ENCODE assay signal across 10 cellular contexts in genomic region chr2:61096438-61096837, GRCh38.
"Had no signal": no experiment of that assay in that cellular context is flagged by ENCODE, and none has a peak within 500 bp of the region (broad histone marks: within the 10 kb centered on the region; RNA-seq: fewer than 3 reads in every experiment).

No MANE protein-coding gene starts in this region.

- H3K4me2 ChIP-seq: KMS-11 had no signal

- FAIRE-seq: H54 had no signal

- H3K4me1 Mint-ChIP-seq: H9 had no signal

- H3K27ac ChIP-seq: GM23248, HL-60, KMS-11 had no signal

- H3K9ac ChIP-seq: GM23248, KMS-11 had no signal

- H3K4me3 ChIP-seq: GM23248 had no signal

- H3K27ac Mint-ChIP-seq: H9, HFFc6 had no signal

- H3K4me3 Mint-ChIP-seq: H9, HFFc6 had no signal

- DNase-seq: GM23248, GOT3, H9, HCEC 1CT, HFFc6, IMR-90, KBM-7 had no signal

- H2AFZ ChIP-seq: GM23248 had no signal

- H3K9me3 Mint-ChIP-seq: H9, HFFc6 had no signal
